8 cellular contexts compared by ENCODE assay signal in the genomic region with DNA sequence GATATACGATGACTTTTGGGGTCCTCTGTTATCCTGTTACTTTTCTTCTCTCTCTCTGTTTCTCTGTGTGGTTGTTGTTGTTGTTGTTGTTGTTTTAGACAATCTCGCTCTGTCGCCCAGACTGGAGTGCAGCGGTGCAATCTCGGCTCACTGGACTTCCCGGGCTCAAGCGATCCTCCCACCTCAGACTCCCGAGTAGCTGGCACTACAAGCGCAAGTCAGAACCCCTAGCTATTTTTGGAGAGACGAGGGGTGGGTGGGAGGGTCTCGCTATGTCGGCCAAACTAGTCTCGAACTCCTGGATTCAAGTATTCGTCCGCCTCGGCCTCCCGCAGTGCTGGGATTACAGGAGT. TPM values are rescaled to one million over a fixed set of nuclear protein-coding genes. Genes with fewer than 3 reads are reported as not detected.
DNase-seq lines count a peak whose midpoint lies in the region; TF ChIP-seq lines count a peak whose summit lies in the region.

No MANE protein-coding gene starts in this region.

- H3K9me3 ChIP-seq in mammary epithelial cell (replicated peaks; ENCODE audit: insufficient read depth, low read length) (no peaks in the 10 kb centered on the region), mononuclear cell (ENCODE audit: low read depth, low read length) (peaks cover 7% of the 10 kb centered on the region)

- H3K27me3 ChIP-seq in HL-60 (ENCODE audit: insufficient read depth, poor library complexity, severe bottlenecking) = no peaks in the 10 kb centered on the region
- H3K27me3 ChIP-seq in mammary epithelial cell (ENCODE audit: insufficient read depth, low read length) = no peaks in the 10 kb centered on the region
- peaks cover 16% of the 10 kb centered on the region for H3K27me3 ChIP-seq in mononuclear cell (ENCODE audit: insufficient read depth, low read length)

- CTCF ChIA-PET in mammary epithelial cell (lab: Charles Lee; ENCODE audit: low non-redundant PET) = no interaction called here

- 5% methylated on average over 10 of the region's 17 CpGs for WGBS in mammary epithelial cell (ENCODE audit: low coverage, missing lambda C conversion rate)

- no peaks in the 10 kb centered on the region for H3K79me2 ChIP-seq in mammary epithelial cell (ENCODE audit: insufficient read depth, low read length)

- no peaks in the 10 kb centered on the region for H4K20me1 ChIP-seq in mammary epithelial cell (ENCODE audit: insufficient read depth, low read length)

- intact Hi-C loops in mammary epithelial cell (cut with micrococcal nuclease) = loop anchor here (1.0 to 10.0 kb wide), 2 partner anchors 18 to 1107 kb away; no protein-coding TSS in a partner anchor

- H3K27ac ChIP-seq in HL-60 (replicated peaks) (peak overlapping the region; percentile 58; the same call in 1 of the 2 replicates), mammary epithelial cell (ENCODE audit: insufficient read depth, low read depth, low read length) (no peak overlapping the region)

- BruUV-seq in mammary epithelial cell (replicated peaks; lab: Mats Ljungman, UMichigan) = no TSS peak

- H3K4me3 ChIP-seq in AG09309 (ENCODE audit: control insufficient read depth, low read depth, low read length) = peak overlapping the region; percentile 54
- H3K4me3 ChIP-seq in HL-60 (replicated peaks; ENCODE audit: insufficient read depth, low read length) = no peak overlapping the region
- peak overlapping the region; percentile 51 to 52 (median 51) for H3K4me3 ChIP-seq in mammary epithelial cell (replicated peaks in 1 of 3; ENCODE audit: insufficient read depth in 1 of 3, low read depth in 2 of 3, low read length in 3 of 3)
- H3K4me3 ChIP-seq in mononuclear cell (ENCODE audit: low read length) = peak overlapping the region; percentile 31

- dilution Hi-C loops in mammary epithelial cell (cut with HindIII; ENCODE audit: low sequenced_read_pairs) = no loop called here

- in situ Hi-C loops in mammary epithelial cell (cut with MboI; ENCODE audit: low sequenced_read_pairs in 2 of 2) = loop anchor here in 1 of 2 donors (10.0 kb wide), 1 partner anchor 243 kb away; no protein-coding TSS in a partner anchor

- no peaks in the 10 kb centered on the region for H3K36me3 ChIP-seq in mammary epithelial cell (ENCODE audit: insufficient read depth, low read length)

- DNase-seq in AG09309 (ENCODE audit: low read depth) = no peak
- no peak for DNase-seq in HL-60 (ENCODE audit: low read depth in 1 of 2, low spot score in 1 of 2)
- no peak for DNase-seq in mammary epithelial cell
- no peak for DNase-seq in activated CD4-positive, CD25-positive, alpha-beta regulatory T cell treated with anti-CD3 and anti-CD28 coated beads, Interleukin-2, amount 50 U/mL, for 72 hours
- no peak for DNase-seq in NCI-H2171 (lab: John Stamatoyannopoulos, UW)
- DNase-seq in activated gamma-delta T cell treated with Interleukin-2 at 50 U/mL for 16 hours = no peak
- no peak for DNase-seq in NCI-H2107 (lab: John Stamatoyannopoulos, UW)

- no peak overlapping the region for H3K9ac ChIP-seq in mammary epithelial cell (ENCODE audit: insufficient read depth, low read length)

- peak overlapping the region; percentile 78 for H3K4me2 ChIP-seq in mammary epithelial cell (ENCODE audit: insufficient read depth, low read depth, low read length)

- peak overlapping the region; percentile 89 for H2AFZ ChIP-seq in mammary epithelial cell (ENCODE audit: low read depth, low read length)

- H3K4me1 ChIP-seq in mammary epithelial cell (ENCODE audit: insufficient read depth, low read length) (peaks cover 5% of the 10 kb centered on the region), mononuclear cell (ENCODE audit: insufficient read depth, low read length) (peaks cover 13% of the 10 kb centered on the region)

- TF ChIP-seq CTCF in AG09309 (IDR thresholded peaks at IDR 0.05; ENCODE audit: control insufficient read depth, insufficient read depth, low read depth, low read length, missing control alignments) (no peak), HL-60 (IDR thresholded peaks at IDR 0.05; ENCODE audit: insufficient read depth, low read length) (no peak), mammary epithelial cell (conservative IDR thresholded peaks at IDR 0.05 in 1 of 2, IDR thresholded peaks at IDR 0.05 in 1 of 2; ENCODE audit: extremely low read depth in 1 of 2, insufficient read depth in 1 of 2, low read depth in 1 of 2, low read length in 2 of 2) (no peak)

RNA-seq across cellular contexts. Expression of a gene that starts 19.1 kb away (rescaled TPM):
- total RNA-seq in mammary epithelial cell = 10 to 100 TPM; 14.2 to 15.9 TPM
- 18.8 TPM for polyA plus RNA-seq in mammary epithelial cell
- 12.5 TPM for polyA minus RNA-seq in mammary epithelial cell
- 36.9 TPM for total RNA-seq in mononuclear cell

RNA-seq across cellular contexts. Expression of a gene that starts 39.5 kb away (rescaled TPM):
- 10 to 100 TPM; 74.6 to 81.5 TPM for total RNA-seq in mammary epithelial cell
- polyA plus RNA-seq in mammary epithelial cell = 50.2 TPM
- 38.5 TPM for polyA minus RNA-seq in mammary epithelial cell
- 40.4 TPM for total RNA-seq in mononuclear cell
